ENCODE assay signal across 14 cellular contexts in genomic region chr11:121661796-121662508, GRCh38.
DNase-seq lines count a peak whose midpoint lies in the region; ATAC-seq, FAIRE-seq and TF ChIP-seq lines count a peak whose summit lies in the region.
"Had no signal": no experiment of that assay in that cellular context is flagged by ENCODE, and none has a peak within 500 bp of the region (broad histone marks: within the 10 kb centered on the region; RNA-seq: fewer than 3 reads in every experiment).

No MANE protein-coding gene starts in this region.

- FAIRE-seq in bronchial epithelial cell (lab: Jason Lieb, UNC) = no peak

- H2AFZ ChIP-seq in ACC112 (ENCODE audit: low read length, unreplicated experiment) = peak overlapping the region; percentile 88
- H2AFZ ChIP-seq in trophoblast cell (ENCODE audit: insufficient read depth, low read length, poor library complexity) = no peak overlapping the region

- no peaks in the 10 kb centered on the region for H3K27me3 ChIP-seq in ACC112 (ENCODE audit: insufficient read depth, low read length)
- peaks cover 2% of the 10 kb centered on the region for H3K27me3 ChIP-seq in bronchial epithelial cell (ENCODE audit: control insufficient read depth, insufficient read depth, low read length)
- no peaks in the 10 kb centered on the region for H3K27me3 ChIP-seq in thyroid gland
- no peaks in the 10 kb centered on the region for H3K27me3 ChIP-seq in trophoblast cell (ENCODE audit: insufficient read depth, low read length)
- H3K27me3 ChIP-seq: dorsolateral prefrontal cortex had no signal

- no peak overlapping the region for H2BK12ac ChIP-seq in trophoblast cell (ENCODE audit: low read length)

- H3K4me1 Mint-ChIP-seq in endothelial cell (ENCODE audit: unreplicated experiment) = peaks cover 26% of the 10 kb centered on the region
- H3K4me1 Mint-ChIP-seq: B cell; naive thymus-derived CD8-positive, alpha-beta T cell; WTC11 had no signal

- H2BK120ac ChIP-seq in trophoblast cell (ENCODE audit: insufficient read depth, low read length, poor library complexity) = no peak overlapping the region

- H3K18ac ChIP-seq in trophoblast cell (ENCODE audit: low read length) = no peak overlapping the region

- no peak overlapping the region for H2BK5ac ChIP-seq in trophoblast cell (ENCODE audit: low read depth, low read length, poor library complexity)

- no peaks in the 10 kb centered on the region for H3K79me2 ChIP-seq in ACC112 (ENCODE audit: control insufficient read depth, insufficient read depth, low read length, unreplicated experiment)
- no peaks in the 10 kb centered on the region for H3K79me2 ChIP-seq in trophoblast cell (ENCODE audit: control insufficient read depth, insufficient read depth, low read length, poor library complexity)

- H3K14ac ChIP-seq in trophoblast cell (ENCODE audit: low read length) = no peak overlapping the region

- TF ChIP-seq CTCF in bronchial epithelial cell (IDR thresholded peaks at IDR 0.05; ENCODE audit: insufficient read depth, low read length, severe bottlenecking) (no peak), endothelial cell (IDR thresholded peaks at IDR 0.05; ENCODE audit: unreplicated experiment) (no peak), thyroid gland (IDR thresholded peaks at IDR 0.05) (no peak)

- H3K36me3 ChIP-seq in ACC112 (ENCODE audit: insufficient read depth, low read length) = no peaks in the 10 kb centered on the region
- H3K36me3 ChIP-seq in bronchial epithelial cell (ENCODE audit: control insufficient read depth, insufficient read depth, low read length) = no peaks in the 10 kb centered on the region
- no peaks in the 10 kb centered on the region for H3K36me3 ChIP-seq in thyroid gland
- H3K36me3 ChIP-seq in trophoblast cell (ENCODE audit: control insufficient read depth in 1 of 2, insufficient read depth in 2 of 2, low read length in 2 of 2) = no peaks in the 10 kb centered on the region

- WGBS in thyroid gland, 2 donors = 72 to 78% methylated on average over 6 of the region's 6 CpGs
- WGBS in trophoblast cell (ENCODE audit: extremely low coverage, insufficient coverage, insufficient read length) = no CpG with 5 or more reads among the region's 6 CpGs

- no peak for TF ChIP-seq POLR2A in thyroid gland (IDR thresholded peaks at IDR 0.05)

- no peak overlapping the region for H3K23ac ChIP-seq in trophoblast cell (ENCODE audit: low read length)

- intact Hi-C loops in thyroid gland (cut with DNase I) = loop anchor here (5.0 kb wide), 1 partner anchor 425 kb away; no protein-coding TSS in a partner anchor

- H3K4me3 ChIP-seq in ACC112 (ENCODE audit: low read depth, low read length) = peak overlapping the region; percentile 33
- H3K4me3 ChIP-seq in bronchial epithelial cell (ENCODE audit: low read depth, low read length) = no peak overlapping the region
- H3K4me3 ChIP-seq in thyroid gland (replicated peaks in 1 of 3) = no peak overlapping the region
- no peak overlapping the region for H3K4me3 ChIP-seq in trophoblast cell (ENCODE audit: low read depth, low read length)
- H3K4me3 ChIP-seq: dorsolateral prefrontal cortex had no signal

- H3K27ac Mint-ChIP-seq in endothelial cell (ENCODE audit: unreplicated experiment) = no peak overlapping the region
- H3K27ac Mint-ChIP-seq: B cell, WTC11 had no signal

- H3K27me3 Mint-ChIP-seq in endothelial cell (ENCODE audit: unreplicated experiment) = no peaks in the 10 kb centered on the region

- H3K4me3 Mint-ChIP-seq in endothelial cell (ENCODE audit: unreplicated experiment) = no peak overlapping the region
- H3K4me3 Mint-ChIP-seq: B cell; naive thymus-derived CD8-positive, alpha-beta T cell; WTC11 had no signal

- no peak overlapping the region for H3K4me2 ChIP-seq in trophoblast cell (ENCODE audit: low read length)

- H3K36me3 Mint-ChIP-seq in endothelial cell (ENCODE audit: low read depth, unreplicated experiment) = no peaks in the 10 kb centered on the region
- H3K36me3 Mint-ChIP-seq: naive thymus-derived CD8-positive, alpha-beta T cell had no signal

- no peaks in the 10 kb centered on the region for H3K9me3 Mint-ChIP-seq in endothelial cell (ENCODE audit: unreplicated experiment)
- H3K9me3 Mint-ChIP-seq: naive thymus-derived CD8-positive, alpha-beta T cell had no signal

- H4K91ac ChIP-seq in trophoblast cell (ENCODE audit: low read depth, low read length) = no peak overlapping the region

- H3K79me1 ChIP-seq in trophoblast cell (ENCODE audit: low read length) = peaks cover 6% of the 10 kb centered on the region

- H3K9ac ChIP-seq in trophoblast cell (ENCODE audit: low read length) = no peak overlapping the region

- no peak overlapping the region for H4K8ac ChIP-seq in trophoblast cell (ENCODE audit: low read depth, low read length)

- H2AK5ac ChIP-seq in trophoblast cell (ENCODE audit: low read length) = no peak overlapping the region

- H4K12ac ChIP-seq in trophoblast cell (ENCODE audit: low read depth, low read length) = no peak overlapping the region

- DNase-seq in HT1080 (ENCODE audit: low read depth) = peak; percentile 54
- peak; percentile 34 for DNase-seq in bronchial epithelial cell (ENCODE audit: low read depth)
- DNase-seq in iris pigment epithelial cell (ENCODE audit: low read depth) = peak; percentile 81
- no peak for DNase-seq in endothelial cell (ENCODE audit: low spot score)
- no peak for DNase-seq in thyroid gland
- no peak for DNase-seq in trophoblast cell
- DNase-seq: dorsolateral prefrontal cortex; naive thymus-derived CD8-positive, alpha-beta T cell; SIG-M5; stimulated activated CD4-positive, alpha-beta T cell treated with anti-CD3 and anti-CD28 coated beads, Interleukin-15, amount 100 ng/mL, for 24 hours had no signal

- no peak for ATAC-seq in GM19452 (IDR thresholded peaks at IDR 0.05; ENCODE audit: unreplicated experiment)
- ATAC-seq: naive thymus-derived CD8-positive, alpha-beta T cell; WTC11 had no signal

- H3K27ac ChIP-seq in ACC112 (ENCODE audit: low read depth, low read length) = peak overlapping the region; percentile 96
- H3K27ac ChIP-seq in thyroid gland = peak overlapping the region in 1 of 3 donors; percentile 10
- H3K27ac ChIP-seq in trophoblast cell (ENCODE audit: low read depth, low read length) = no peak overlapping the region

- H3K4ac ChIP-seq in trophoblast cell (ENCODE audit: low read depth, low read length) = no peak overlapping the region

- H3K9me3 ChIP-seq in thyroid gland (no peaks in the 10 kb centered on the region), trophoblast cell (ENCODE audit: insufficient read depth, low read depth, low read length) (peaks cover 4% of the 10 kb centered on the region)

- H3K4me1 ChIP-seq in ACC112 (ENCODE audit: control insufficient read depth, insufficient read depth, low read length, unreplicated experiment) (peaks cover 29% of the 10 kb centered on the region), thyroid gland (peaks cover under 1 to 3% of the 10 kb centered on the region in 2 donors), trophoblast cell (ENCODE audit: control insufficient read depth in 1 of 2, insufficient read depth in 2 of 2, low read length in 2 of 2) (peaks cover 0 to 6% of the 10 kb centered on the region in 2 experiments)

Comparison
In these comparisons a context has a peak if more than half of its experiments do, and no peak if none do; other contexts are left out.
1. DNase-seq: peak in HT1080 (single experiment), bronchial epithelial cell (single experiment) and iris pigment epithelial cell (single experiment); none in endothelial cell (single experiment), thyroid gland (0 of 2) and trophoblast cell (0 of 2).